In genomic region chr3:74839591-74839990, GRCh38 we compare ENCODE assay signal across 16 cellular contexts.
A peak's percentile ranks its signal among the peaks of the same experiment; 100 is the strongest.
DNase-seq lines count a peak whose midpoint lies in the region; ATAC-seq and TF ChIP-seq lines count a peak whose summit lies in the region.
"Had no signal": no experiment of that assay in that cellular context is flagged by ENCODE, and none has a peak within 500 bp of the region (broad histone marks: within the 10 kb centered on the region; RNA-seq: fewer than 3 reads in every experiment).

No MANE protein-coding gene starts in this region.

- no peak for TF ChIP-seq EP300 in neural cell (conservative IDR thresholded peaks at IDR 0.05; ENCODE audit: poor library complexity, severe bottlenecking)

- H4K20me1 ChIP-seq in OCI-LY3 (ENCODE audit: insufficient read depth, low read length) (no peaks in the 10 kb centered on the region), neural cell (ENCODE audit: insufficient read depth) (no peaks in the 10 kb centered on the region)

- H3K4me3 ChIP-seq in OCI-LY3 (ENCODE audit: low read length) (no peak overlapping the region), neural cell (ENCODE audit: low read length) (no peak overlapping the region), right atrium auricular region (no peak overlapping the region)

- TF ChIP-seq RAD21 in neural cell (conservative IDR thresholded peaks at IDR 0.05) = no peak

- H3K27me3 ChIP-seq in OCI-LY3 (ENCODE audit: low read depth, low read length) (no peaks in the 10 kb centered on the region), neural cell (ENCODE audit: insufficient read depth, low read depth, low read length) (no peaks in the 10 kb centered on the region), right atrium auricular region (no peaks in the 10 kb centered on the region)
- H3K27me3 ChIP-seq: BE2C had no signal

- H3K4me1 ChIP-seq in OCI-LY3 (ENCODE audit: low read length) = peaks cover 9% of the 10 kb centered on the region
- no peaks in the 10 kb centered on the region for H3K4me1 ChIP-seq in right atrium auricular region
- H3K4me1 ChIP-seq: BE2C had no signal

- H3K79me2 ChIP-seq in OCI-LY3 (ENCODE audit: low read length) = no peaks in the 10 kb centered on the region
- no peaks in the 10 kb centered on the region for H3K79me2 ChIP-seq in neural cell (replicated peaks; ENCODE audit: insufficient read depth, low read length)

- no peaks in the 10 kb centered on the region for H3K9me2 ChIP-seq in neural cell (ENCODE audit: insufficient read depth, low read length)

- no peaks in the 10 kb centered on the region for H3F3A ChIP-seq in neural cell (ENCODE audit: insufficient read depth, low read length, poor library complexity, severe bottlenecking)

- H3K36me3 ChIP-seq in OCI-LY3 (replicated peaks; ENCODE audit: low read depth, low read length) = no peaks in the 10 kb centered on the region
- no peaks in the 10 kb centered on the region for H3K36me3 ChIP-seq in neural cell (ENCODE audit: insufficient read depth, low read length)
- H3K36me3 ChIP-seq in right atrium auricular region = no peaks in the 10 kb centered on the region
- H3K36me3 ChIP-seq: BE2C had no signal

- H3K9me3 ChIP-seq in OCI-LY3 (ENCODE audit: insufficient read depth, low read length) (no peaks in the 10 kb centered on the region), neural cell (ENCODE audit: low read length) (no peaks in the 10 kb centered on the region), right atrium auricular region (no peaks in the 10 kb centered on the region)
- H3K9me3 ChIP-seq: BE2C had no signal

- H3K9ac ChIP-seq in OCI-LY3 (ENCODE audit: low read length) (no peak overlapping the region), neural cell (ENCODE audit: low read length) (no peak overlapping the region)

- H2AFZ ChIP-seq in OCI-LY3 (ENCODE audit: low read depth, low read length) (peak overlapping the region; percentile 7; the same call in 1 of the 2 replicates), neural cell (ENCODE audit: low read depth, low read length) (no peak overlapping the region)

- TF ChIP-seq CTCF in OCI-LY3 (IDR thresholded peaks at IDR 0.05; ENCODE audit: low read depth, low read length) (no peak), neural cell (IDR thresholded peaks at IDR 0.05; ENCODE audit: poor library complexity, severe bottlenecking) (no peak), right atrium auricular region (IDR thresholded peaks at IDR 0.05) (no peak)

- ATAC-seq in HG03039 (IDR thresholded peaks at IDR 0.05; ENCODE audit: unreplicated experiment) = no peak

- DNase-seq in NCI-H524 (lab: John Stamatoyannopoulos, UW) (peak; percentile 42 to 84), superior temporal gyrus (ENCODE audit: extremely low spot score) (no peak), right atrium auricular region (ENCODE audit: low spot score) (no peak), nucleus accumbens (lab: John Stamatoyannopoulos, UW) (no peak)
- DNase-seq: ACHN; BE2C; C1 segment of cervical spinal cord; CD4-positive, CD25-positive, alpha-beta regulatory T cell; CD8-positive, alpha-beta memory T cell; COR-L47; DMS79 treated with DMSO at 0.1 percent for 48 hours; GF-D8; H9 had no signal

- H3K4me2 ChIP-seq in OCI-LY3 (ENCODE audit: low read length) (peak overlapping the region; percentile 21; the same call in 1 of the 2 replicates), neural cell (ENCODE audit: low read length) (no peak overlapping the region)

- no peak overlapping the region for H3K27ac ChIP-seq in OCI-LY3 (ENCODE audit: low read length)
- no peak overlapping the region for H3K27ac ChIP-seq in neural cell (ENCODE audit: low read length)
- H3K27ac ChIP-seq in right atrium auricular region = no peak overlapping the region

TF ChIP-seq in neural cell, 6 proteins besides CTCF, POLR2A, EP300 and RAD21:
- no peak for TF ChIP-seq SMC3 (conservative IDR thresholded peaks at IDR 0.05; ENCODE audit: poor library complexity)
- peak; percentile 18 for TF ChIP-seq REST (IDR thresholded peaks at IDR 0.05; ENCODE audit: borderline replicate concordance)

Comparison
In these comparisons a context has a peak if more than half of its experiments do, and no peak if none do; other contexts are left out.
1. DNase-seq: peak in NCI-H524 (2 of 2); none in superior temporal gyrus (single experiment), right atrium auricular region (single experiment) and nucleus accumbens (0 of 56).